ENCODE assay signal across 17 cellular contexts in genomic region chr11:15975742-15976141, GRCh38.
A peak's percentile ranks its signal among the peaks of the same experiment; 100 is the strongest.
DNase-seq lines count a peak whose midpoint lies in the region; ATAC-seq, FAIRE-seq and TF ChIP-seq lines count a peak whose summit lies in the region.
"Had no signal": no experiment of that assay in that cellular context is flagged by ENCODE, and none has a peak within 500 bp of the region (broad histone marks: within the 10 kb centered on the region; RNA-seq: fewer than 3 reads in every experiment).

No MANE protein-coding gene starts in this region.

- H3K4me3 ChIP-seq in liver (ENCODE audit: low read depth in 1 of 3, low read length in 3 of 3) (no peak overlapping the region), HepG2 (replicated peaks in 1 of 3; ENCODE audit: insufficient read depth in 1 of 3, low read depth in 2 of 3, low read length in 3 of 3) (no peak overlapping the region), psoas muscle (no peak overlapping the region)
- H3K4me3 ChIP-seq: BLaER1 treated with 17β-estradiol and CSF1 and Interleukin-3, amounts not matched to agents 10 nM and 100 nM; GM12878 had no signal

- H3K36me3 ChIP-seq in liver (ENCODE audit: control insufficient read depth in 4 of 4, insufficient read depth in 3 of 4, low read depth in 1 of 4, low read length in 3 of 4) (peaks cover 0 to 1% (median 0%) of the 10 kb centered on the region in 4 donors), HepG2 (replicated peaks in 1 of 2; ENCODE audit: control insufficient read depth in 1 of 2, insufficient read depth in 2 of 2, low read length in 2 of 2) (no peaks in the 10 kb centered on the region), psoas muscle (ENCODE audit: insufficient read depth in 1 of 2, low read depth in 1 of 2) (no peaks in the 10 kb centered on the region)
- H3K36me3 ChIP-seq: BLaER1 treated with 17β-estradiol and CSF1 and Interleukin-3, amounts not matched to agents 10 nM and 100 nM had no signal

- H3K9ac ChIP-seq in liver (ENCODE audit: low read depth in 1 of 2, low read length in 2 of 2), result no peak overlapping the region
- no peak overlapping the region for H3K9ac ChIP-seq in HepG2 (ENCODE audit: insufficient read depth, low read depth, low read length)
- H3K9ac ChIP-seq: BLaER1 treated with 17β-estradiol and CSF1 and Interleukin-3, amounts not matched to agents 10 nM and 100 nM had no signal

- H3K9me3 ChIP-seq in liver (ENCODE audit: control insufficient read depth in 4 of 4, low read length in 3 of 4), result no peaks in the 10 kb centered on the region
- no peaks in the 10 kb centered on the region for H3K9me3 ChIP-seq in HepG2 (ENCODE audit: low read length)
- H3K9me3 ChIP-seq in psoas muscle, result no peaks in the 10 kb centered on the region
- H3K9me3 ChIP-seq: BLaER1 treated with 17β-estradiol and CSF1 and Interleukin-3, amounts not matched to agents 10 nM and 100 nM had no signal

- WGBS in liver, result 57% methylated on average over 2 of the region's 2 CpGs
- WGBS in HepG2 (ENCODE audit: low lambda C conversion rate), result 33% methylated on average over 2 of the region's 2 CpGs
- WGBS in psoas muscle, 3 donors, result 48 to 88% (median 68%) methylated on average over 2 of the region's 2 CpGs

- CTCF ChIA-PET in HepG2 (lab: Yijun Ruan, JAX; ENCODE audit: low intra/inter-chr PET ratio, low total read pairs), result no interaction called here

- no peak for TF ChIP-seq CTCF in liver (IDR thresholded peaks at IDR 0.05; ENCODE audit: low read depth, low read length, missing input control)
- TF ChIP-seq CTCF in HepG2 (CRISPR knock-in tag; IDR thresholded peaks at IDR 0.05), result no peak
- no peak for TF ChIP-seq CTCF in foreskin keratinocyte (conservative IDR thresholded peaks at IDR 0.05)
- TF ChIP-seq CTCF in psoas muscle (IDR thresholded peaks at IDR 0.05), result no peak

- H3K4me2 ChIP-seq in HepG2 (ENCODE audit: low read depth, low read length), result no peak overlapping the region
- H3K4me2 ChIP-seq: BLaER1 treated with 17β-estradiol and CSF1 and Interleukin-3, amounts not matched to agents 10 nM and 100 nM had no signal

- no peaks in the 10 kb centered on the region for H3K79me2 ChIP-seq in HepG2 (ENCODE audit: insufficient read depth, low read length)

- H4K20me1 ChIP-seq in HepG2 (ENCODE audit: insufficient read depth, low read length), result no peaks in the 10 kb centered on the region
- H4K20me1 ChIP-seq: BLaER1 treated with 17β-estradiol and CSF1 and Interleukin-3, amounts not matched to agents 10 nM and 100 nM had no signal

- no peak for TF ChIP-seq POLR2A in HepG2 (IDR thresholded peaks at IDR 0.05; ENCODE audit: insufficient read depth in 1 of 2, low read depth in 2 of 2, low read length in 2 of 2)

- no peak overlapping the region for H2AFZ ChIP-seq in HepG2 (ENCODE audit: low read length)

- TF ChIP-seq EP300 in HepG2 (IDR thresholded peaks at IDR 0.05; ENCODE audit: low read depth in 2 of 2, low read length in 2 of 2) (no peak), HepG2 (CRISPR knock-in tag; IDR thresholded peaks at IDR 0.05; ENCODE audit: borderline replicate concordance) (no peak)

- H3K27me3 ChIP-seq in liver (ENCODE audit: control insufficient read depth in 4 of 4, insufficient read depth in 4 of 4, low read length in 3 of 4) (no peaks in the 10 kb centered on the region), HepG2 (ENCODE audit: control insufficient read depth in 1 of 2, insufficient read depth in 2 of 2, low read length in 2 of 2) (no peaks in the 10 kb centered on the region), foreskin keratinocyte (no peaks in the 10 kb centered on the region), psoas muscle (ENCODE audit: insufficient read depth in 3 of 3, low read length in 2 of 3) (no peaks in the 10 kb centered on the region)
- H3K27me3 ChIP-seq: BLaER1 treated with 17β-estradiol and CSF1 and Interleukin-3, amounts not matched to agents 10 nM and 100 nM had no signal

- in situ Hi-C loops in HepG2 (cut with HindIII; ENCODE audit: extremely low pct_ligation_motif_present, low pct_unique_long_range_greater_than_20kb), result no loop called here

- BruUV-seq in HepG2 (replicated peaks; lab: Mats Ljungman, UMichigan), result no TSS peak

- POLR2A ChIA-PET in HepG2 (lab: Yijun Ruan, JAX), result no interaction called here

- H3K27ac ChIP-seq in liver (ENCODE audit: low read depth in 1 of 2, low read length in 2 of 2) (no peak overlapping the region), HepG2 (ENCODE audit: extremely low read length, insufficient read depth, low read length) (no peak overlapping the region), foreskin keratinocyte (peak overlapping the region; percentile 77), psoas muscle (peak overlapping the region; percentile 58)
- H3K27ac ChIP-seq: BLaER1 treated with 17β-estradiol and CSF1 and Interleukin-3, amounts not matched to agents 10 nM and 100 nM had no signal

- intact Hi-C loops in HepG2 (cut with micrococcal nuclease; ENCODE audit: unreplicated experiment), result no loop called here
- intact Hi-C loops in psoas muscle (cut with DNase I), result no loop called here

- TF ChIP-seq RAD21 in liver (IDR thresholded peaks at IDR 0.05), result no peak
- no peak for TF ChIP-seq RAD21 in HepG2 (CRISPR knock-in tag; IDR thresholded peaks at IDR 0.05)

- H3K4me1 ChIP-seq in liver (ENCODE audit: control insufficient read depth in 4 of 4, insufficient read depth in 4 of 4, low read length in 3 of 4) (peaks cover 0 to 1% (median 0%) of the 10 kb centered on the region in 4 donors), HepG2 (ENCODE audit: insufficient read depth, low read length) (peaks cover 7% of the 10 kb centered on the region; the same call in 1 of the 2 replicates), foreskin keratinocyte (peaks cover 6% of the 10 kb centered on the region), psoas muscle (peaks cover 20% of the 10 kb centered on the region)
- H3K4me1 ChIP-seq: BLaER1 treated with 17β-estradiol and CSF1 and Interleukin-3, amounts not matched to agents 10 nM and 100 nM had no signal

- ATAC-seq in HepG2 (no peak), foreskin keratinocyte (no peak), psoas muscle (no peak), HG03159 (IDR thresholded peaks at IDR 0.05; ENCODE audit: unreplicated experiment) (no peak), HG03520 (IDR thresholded peaks at IDR 0.05; ENCODE audit: unreplicated experiment) (no peak), GM21526 (IDR thresholded peaks at IDR 0.05; ENCODE audit: low FRiP score, unreplicated experiment) (no peak)
- ATAC-seq: CD8-positive, alpha-beta T cell had no signal

- DNase-seq in HepG2 (ENCODE audit: low spot score), result no peak
- DNase-seq in foreskin keratinocyte, result no peak
- DNase-seq in psoas muscle, result no peak
- DNase-seq: 8988T; CD8-positive, alpha-beta T cell; DMS 273 treated with DMSO at 0.1 percent for 48 hours; DMS53; DND-41; EL; H9 had no signal

- FAIRE-seq in HepG2 (lab: Jason Lieb, UNC), result no peak
- FAIRE-seq: GM12878, H1 had no signal

TF ChIP-seq in liver, 16 proteins besides CTCF, POLR2A, EP300 and RAD21:
- peak; percentile 7 to 51 for TF ChIP-seq HNF4A (conservative IDR thresholded peaks at IDR 0.05)
- no peak for TF ChIP-seq FOXA1 (IDR thresholded peaks at IDR 0.05)

TF ChIP-seq in HepG2, 621 proteins besides CTCF, POLR2A, EP300 and RAD21:
- TF ChIP-seq SRY (CRISPR knock-in tag; IDR thresholded peaks at IDR 0.05), result no peak
- no peak for TF ChIP-seq HES4 (CRISPR knock-in tag; IDR thresholded peaks at IDR 0.05; ENCODE audit: borderline replicate concordance)
- TF ChIP-seq PITX1 (CRISPR knock-in tag; IDR thresholded peaks at IDR 0.05), result no peak
- TF ChIP-seq HMG20A (CRISPR knock-in tag; IDR thresholded peaks at IDR 0.05; ENCODE audit: borderline replicate concordance), result no peak
- TF ChIP-seq DDIT3 (CRISPR knock-in tag; IDR thresholded peaks at IDR 0.05), result no peak
- TF ChIP-seq FOXM1 (CRISPR knock-in tag; IDR thresholded peaks at IDR 0.05), result no peak
TF ChIP-seq in HepG2: peak in this region for 0.

Comparison
In these comparisons a context has a peak if more than half of its experiments do, and no peak if none do; other contexts are left out.
1. H3K27ac ChIP-seq: peak in foreskin keratinocyte (single experiment) and psoas muscle (single experiment); none in liver (0 of 2) and HepG2 (single experiment).